8 cellular contexts compared by ENCODE assay signal in genomic region chr6:89079611-89080213, GRCh38. TPM values are rescaled to one million over a fixed set of nuclear protein-coding genes. Genes with fewer than 3 reads are reported as not detected.
A peak's percentile ranks its signal among the peaks of the same experiment; 100 is the strongest.
DNase-seq lines count a peak whose midpoint lies in the region; ATAC-seq and TF ChIP-seq lines count a peak whose summit lies in the region.

No MANE protein-coding gene starts in this region.

- POLR2A ChIA-PET in activated CD8-positive, alpha-beta T cell treated with anti-CD3 and anti-CD28 coated beads for 36 hours (lab: Charles Lee): interaction anchor here (0.7 to 8.8 kb wide), 9 partner anchors 12 to 219 kb away, joined by 3 to 108 read pairs (median 8); partner anchors contain the start of gene PM20D2

- peak; percentile 39 for DNase-seq in NK-92 treated with Interleukin-12 subunit alpha and Interleukin-12 subunit beta, amount 100 ng/mL, for 24 hours (lab: John Stamatoyannopoulos, UW)
- no peak for DNase-seq in NK-92 (lab: John Stamatoyannopoulos, UW; ENCODE audit: unreplicated experiment)
- DNase-seq in NCI-H2227 treated with DMSO at 0.1 percent for 48 hours (lab: John Stamatoyannopoulos, UW): peak; percentile 62
- peak; percentile 85 for DNase-seq in activated CD8-positive, alpha-beta T cell treated with anti-CD3 and anti-CD28 coated beads for 36 hours
- DNase-seq in effector CD4-positive, alpha-beta T cell: peak; percentile 28
- peak; percentile 92 for DNase-seq in medulla oblongata (ENCODE audit: extremely low spot score)
- DNase-seq in stimulated activated CD8-positive, alpha-beta memory T cell treated with anti-CD3 and anti-CD28 coated beads, Interleukin-2, amount 100 ng/mL, for 1 hour (ENCODE audit: low read depth in 2 of 2): peak; percentile 24 to 30

- no peaks in the 10 kb centered on the region for H3K9me3 Mint-ChIP-seq in activated CD8-positive, alpha-beta T cell treated with anti-CD3 and anti-CD28 coated beads for 36 hours

- H3K27ac Mint-ChIP-seq in activated CD8-positive, alpha-beta T cell treated with anti-CD3 and anti-CD28 coated beads for 36 hours: peak overlapping the region; percentile 99

- peak; percentile 34 for ATAC-seq in activated CD8-positive, alpha-beta T cell treated with anti-CD3 and anti-CD28 coated beads for 36 hours
- no peak for ATAC-seq in HG02852 (IDR thresholded peaks at IDR 0.05; ENCODE audit: unreplicated experiment)

- peak overlapping the region; percentile 93 for H3K4me3 Mint-ChIP-seq in activated CD8-positive, alpha-beta T cell treated with anti-CD3 and anti-CD28 coated beads for 36 hours

- no peaks in the 10 kb centered on the region for H3K27me3 Mint-ChIP-seq in activated CD8-positive, alpha-beta T cell treated with anti-CD3 and anti-CD28 coated beads for 36 hours

- H3K4me1 Mint-ChIP-seq in activated CD8-positive, alpha-beta T cell treated with anti-CD3 and anti-CD28 coated beads for 36 hours (ENCODE audit: low read depth): peaks cover 18% of the 10 kb centered on the region

- no peak for TF ChIP-seq CTCF in activated CD8-positive, alpha-beta T cell treated with anti-CD3 and anti-CD28 coated beads for 36 hours (IDR thresholded peaks at IDR 0.05)

- CTCF ChIA-PET in activated CD8-positive, alpha-beta T cell treated with anti-CD3 and anti-CD28 coated beads for 36 hours (lab: Charles Lee): interaction anchor here (0.8 to 3.6 kb wide), 8 partner anchors 10 to 97 kb away, joined by 3 to 27 read pairs (median 5); partner anchors contain the start of gene PM20D2

- H3K36me3 Mint-ChIP-seq in activated CD8-positive, alpha-beta T cell treated with anti-CD3 and anti-CD28 coated beads for 36 hours (ENCODE audit: low read depth): peaks cover 30% of the 10 kb centered on the region

- intact Hi-C loops in activated CD8-positive, alpha-beta T cell treated with anti-CD3 and anti-CD28 coated beads for 36 hours (cut with micrococcal nuclease): loop anchor here (2.0 to 10.0 kb wide), 3 partner anchors 65 to 275 kb away; partner anchors contain the start of gene UBE2J1

RNA-seq across cellular contexts. Expression of gene PNRC1, which starts 0.8 kb away (rescaled TPM):
- 100 to 1,000 TPM; 157 to 162 TPM for total RNA-seq in activated CD8-positive, alpha-beta T cell treated with anti-CD3 and anti-CD28 coated beads for 36 hours

RNA-seq across cellular contexts. Expression of gene SRSF12, which starts 38.2 kb away (rescaled TPM):
- 1 to 10 TPM in 1 of 2 experiments, under 1 TPM in 1; 0.83 to 1.1 TPM for total RNA-seq in activated CD8-positive, alpha-beta T cell treated with anti-CD3 and anti-CD28 coated beads for 36 hours
